22 cellular contexts compared by ENCODE assay signal in genomic region chr2:58120626-58121229, GRCh38.
DNase-seq lines count a peak whose midpoint lies in the region; ATAC-seq, FAIRE-seq and TF ChIP-seq lines count a peak whose summit lies in the region.
"Had no signal": no experiment of that assay in that cellular context is flagged by ENCODE, and none has a peak within 500 bp of the region (broad histone marks: within the 10 kb centered on the region; RNA-seq: fewer than 3 reads in every experiment).

No MANE protein-coding gene starts in this region.

- no peak overlapping the region for H3K4me3 Mint-ChIP-seq in memory B cell
- H3K4me3 Mint-ChIP-seq in glutamatergic neuron (ENCODE audit: unreplicated experiment), result no peak overlapping the region
- H3K4me3 Mint-ChIP-seq: T-cell had no signal

- peaks cover 2% of the 10 kb centered on the region for H3K4me1 Mint-ChIP-seq in memory B cell
- no peaks in the 10 kb centered on the region for H3K4me1 Mint-ChIP-seq in glutamatergic neuron (ENCODE audit: low read depth, unreplicated experiment)
- H3K4me1 Mint-ChIP-seq: T-cell had no signal

- H3K4me3 ChIP-seq in breast epithelium, result no peak overlapping the region
- H3K4me3 ChIP-seq: BLaER1 treated with 17β-estradiol and CSF1 and Interleukin-3, amounts not matched to agents 10 nM and 100 nM had no signal

- peak; percentile 26 for FAIRE-seq in GM12891 (lab: Jason Lieb, UNC)
- FAIRE-seq: GM18507, HepG2 had no signal

- H3K36me3 Mint-ChIP-seq in memory B cell, result peaks cover 43% of the 10 kb centered on the region
- no peaks in the 10 kb centered on the region for H3K36me3 Mint-ChIP-seq in glutamatergic neuron (ENCODE audit: unreplicated experiment)

- peak overlapping the region; percentile 14 for H3K27ac Mint-ChIP-seq in memory B cell
- H3K27ac Mint-ChIP-seq in glutamatergic neuron (ENCODE audit: unreplicated experiment), result no peak overlapping the region
- H3K27ac Mint-ChIP-seq: T-cell had no signal

- intact Hi-C loops in breast epithelium (cut with DNase I; ENCODE audit: low total_unique reads), result no loop called here

- H3K9me3 Mint-ChIP-seq in memory B cell, result peaks cover 3% of the 10 kb centered on the region
- no peaks in the 10 kb centered on the region for H3K9me3 Mint-ChIP-seq in glutamatergic neuron (ENCODE audit: unreplicated experiment)

- TF ChIP-seq POLR2A in GM12891 (IDR thresholded peaks at IDR 0.05; ENCODE audit: low read depth, low read length) (no peak), breast epithelium (IDR thresholded peaks at IDR 0.05) (no peak)

- no peak for TF ChIP-seq CTCF in breast epithelium (IDR thresholded peaks at IDR 0.05)
- TF ChIP-seq CTCF in glutamatergic neuron (IDR thresholded peaks at IDR 0.05; ENCODE audit: partially characterized antibody, unreplicated experiment), result no peak

- H3K36me3 ChIP-seq in breast epithelium, result no peaks in the 10 kb centered on the region

- no peak for DNase-seq in GM12891 (ENCODE audit: insufficient read length, low spot score)
- peak; percentile 7 for DNase-seq in RPMI7951 (ENCODE audit: low read depth)
- DNase-seq in memory B cell (ENCODE audit: low spot score in 2 of 2), result no peak
- no peak for DNase-seq in breast epithelium (ENCODE audit: low spot score in 2 of 2)
- DNase-seq in glutamatergic neuron, result no peak
- DNase-seq: DMS79 treated with DMSO at 0.1 percent for 48 hours, H7, KG1, NCI-H187, NCI-H2107, NCI-H2227 treated with DMSO at 0.1 percent for 48 hours, NCI-H510A treated with DMSO at 0.1 percent for 48 hours, NCI-H774, RPMI8226, SIG-M5, T-cell had no signal

- no peaks in the 10 kb centered on the region for H3K9me3 ChIP-seq in breast epithelium

- no peaks in the 10 kb centered on the region for H3K27me3 ChIP-seq in breast epithelium
- H3K27me3 ChIP-seq: BLaER1 treated with 17β-estradiol and CSF1 and Interleukin-3, amounts not matched to agents 10 nM and 100 nM had no signal

- no peak overlapping the region for H3K27ac ChIP-seq in breast epithelium
- H3K27ac ChIP-seq: BLaER1 treated with 17β-estradiol and CSF1 and Interleukin-3, amounts not matched to agents 10 nM and 100 nM had no signal

- H3K4me1 ChIP-seq in breast epithelium, result no peaks in the 10 kb centered on the region
- H3K4me1 ChIP-seq: BLaER1 treated with 17β-estradiol and CSF1 and Interleukin-3, amounts not matched to agents 10 nM and 100 nM had no signal

- H3K27me3 Mint-ChIP-seq in memory B cell, result no peaks in the 10 kb centered on the region
- peaks cover 4% of the 10 kb centered on the region for H3K27me3 Mint-ChIP-seq in glutamatergic neuron (ENCODE audit: unreplicated experiment)
- H3K27me3 Mint-ChIP-seq: T-cell had no signal

- ATAC-seq in HG02610 (IDR thresholded peaks at IDR 0.05; ENCODE audit: unreplicated experiment) (peak; percentile 45), memory B cell (ENCODE audit: low read depth) (no peak), GM19395 (IDR thresholded peaks at IDR 0.05; ENCODE audit: unreplicated experiment) (no peak)
- ATAC-seq: HepG2, SK-N-SH treated with all-trans-retinoic acid at 6 μM for 48 hours, T-cell had no signal

TF ChIP-seq in GM12891, 5 proteins besides CTCF, POLR2A, EP300 and RAD21:
- no peak for TF ChIP-seq POLR2AphosphoS5 (IDR thresholded peaks at IDR 0.05; ENCODE audit: low read depth, low read length)
- TF ChIP-seq PAX5 (IDR thresholded peaks at IDR 0.05; ENCODE audit: insufficient read depth, low read length, severe bottlenecking), result no peak
- TF ChIP-seq SPI1 (IDR thresholded peaks at IDR 0.05; ENCODE audit: low read depth, low read length), result no peak
- TF ChIP-seq TAF1 (IDR thresholded peaks at IDR 0.05; ENCODE audit: low read depth, low read length), result no peak
- no peak for TF ChIP-seq POU2F2 (IDR thresholded peaks at IDR 0.05; ENCODE audit: low read depth, low read length)
TF ChIP-seq in GM12891: peak in this region for 0.
